Comparison of ENCODE assay signal across 8 cellular contexts in the genomic region with DNA sequence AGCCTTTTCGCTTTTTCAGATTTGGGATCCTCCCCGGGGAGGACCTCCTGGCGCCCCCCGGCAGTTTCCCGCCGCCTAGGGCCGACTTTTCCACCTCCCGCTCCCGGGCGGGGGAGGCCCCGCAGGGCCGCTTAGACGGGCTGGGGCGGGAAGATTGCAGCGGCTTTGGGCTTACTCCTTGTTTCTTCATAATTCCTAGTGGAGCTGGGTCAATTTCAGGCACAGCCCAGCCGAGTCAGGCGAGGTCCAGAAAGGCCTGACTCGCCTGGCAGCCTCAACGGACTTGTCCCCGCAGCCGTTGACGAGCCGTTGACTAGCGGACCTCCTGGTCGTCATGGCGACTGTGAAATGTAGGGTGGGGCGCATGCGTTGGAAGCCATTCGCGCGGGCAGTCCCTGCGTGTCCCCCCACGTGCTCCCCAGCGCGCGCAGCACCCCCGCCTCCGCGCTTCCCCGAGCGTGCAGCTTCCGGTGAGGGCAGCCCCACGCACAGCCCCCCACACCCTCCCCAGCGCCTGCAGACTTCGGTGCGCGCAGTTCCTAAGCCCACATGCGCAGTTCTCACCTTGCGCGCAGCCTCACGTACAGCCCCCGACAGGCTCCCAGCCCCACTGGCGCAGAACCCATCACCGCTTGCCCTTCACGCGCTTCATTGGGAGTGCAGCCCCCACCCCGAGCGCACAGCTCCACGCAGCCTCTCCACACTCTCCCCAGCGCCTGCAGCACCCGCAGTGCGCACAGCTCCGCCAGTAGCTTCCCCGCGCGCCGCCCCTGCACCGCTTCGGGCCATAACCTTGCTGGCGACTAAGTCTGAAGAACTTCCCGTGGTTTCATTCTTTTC. TPM values are rescaled to one million over a fixed set of nuclear protein-coding genes. Genes with fewer than 3 reads are reported as not detected.
DNase-seq lines count a peak whose midpoint lies in the region; ATAC-seq and TF ChIP-seq lines count a peak whose summit lies in the region.
"Not testable (repeated sequence)": the region's sequence is repeated elsewhere in the genome, so short reads cannot be mapped to it uniquely, and the experiment has no call there.

No MANE protein-coding gene starts in this region.

- H3K9me3 ChIP-seq in OCI-LY7 (ENCODE audit: low read length), result not testable (repeated sequence)

- intact Hi-C loops in OCI-LY7 (cut with micrococcal nuclease; ENCODE audit: unreplicated experiment), result not testable (repeated sequence)

- H3K36me3 ChIP-seq in OCI-LY7 (ENCODE audit: insufficient read depth, low read length), result not testable (repeated sequence)

- H3K4me3 ChIP-seq in OCI-LY7 (ENCODE audit: low read depth, low read length, poor library complexity, severe bottlenecking), result peak overlapping the region; percentile 81
- H3K4me3 ChIP-seq in epithelial cell of esophagus (ENCODE audit: low read length), result peak overlapping the region; percentile 41

- peaks cover 14% of the 10 kb centered on the region; the same call in 1 of the 2 replicates for H3K79me2 ChIP-seq in OCI-LY7 (ENCODE audit: insufficient read depth, low read depth, low read length)

- H3K4me1 ChIP-seq in OCI-LY7 (ENCODE audit: insufficient read depth, low read length, poor library complexity, severe bottlenecking), result peaks cover 12% of the 10 kb centered on the region

- DNase-seq in DMS114 treated with DMSO at 0.1 percent for 48 hours (lab: John Stamatoyannopoulos, UW; ENCODE audit: unreplicated experiment) (peak; percentile 57), HuH-7 (ENCODE audit: low spot score) (peak; percentile 24), OCI-LY7 (ENCODE audit: low spot score) (peak; percentile 87), activated T-cell treated with anti-CD3 and anti-CD28 coated beads for 48 hours (ENCODE audit: low read depth) (peak; percentile 81), epithelial cell of esophagus (ENCODE audit: low read depth) (peak; percentile 34), mucosa of gallbladder (ENCODE audit: low spot score) (peak; percentile 77)
- DNase-seq in stimulated activated CD8-positive, alpha-beta memory T cell treated with anti-CD3 and anti-CD28 coated beads, Interleukin-15, amount 100 ng/mL, for 48 hours (ENCODE audit: low read depth in 2 of 2), result peak; percentile 84

- peak; percentile 91 for ATAC-seq in GM21619 (IDR thresholded peaks at IDR 0.05; ENCODE audit: unreplicated experiment)

- not testable (repeated sequence) for TF ChIP-seq CTCF in OCI-LY7 (conservative IDR thresholded peaks at IDR 0.05; ENCODE audit: low read length); epithelial cell of esophagus (IDR thresholded peaks at IDR 0.05; ENCODE audit: insufficient read depth, low read depth, low read length, missing control alignments)

- BruUV-seq in OCI-LY7 (replicated peaks; lab: Mats Ljungman, UMichigan), result not testable (repeated sequence)

- POLR2A ChIA-PET in OCI-LY7 (lab: Charles Lee), result interaction anchor here (0.8 kb wide), 1 partner anchor 205 kb away, joined by 3 read pairs; a partner anchor contains a TSS

- peak overlapping the region; percentile 86 for H3K4me2 ChIP-seq in OCI-LY7 (ENCODE audit: low read length)

- peak overlapping the region; percentile 98 for H2AFZ ChIP-seq in OCI-LY7 (ENCODE audit: low read length)

- H3K9me2 ChIP-seq in OCI-LY7 (ENCODE audit: insufficient read depth, low read length), result not testable (repeated sequence)

- CTCF ChIA-PET in OCI-LY7 (lab: Charles Lee; ENCODE audit: unreplicated experiment), result not testable (repeated sequence)

- H3K27ac ChIP-seq in OCI-LY7 (ENCODE audit: low read depth, low read length, poor library complexity, severe bottlenecking), result peak overlapping the region; percentile 44

- not testable (repeated sequence) for H4K20me1 ChIP-seq in OCI-LY7 (ENCODE audit: insufficient read depth, low read length)

RNA-seq across cellular contexts. Expression of a gene that starts 17.1 kb away (rescaled TPM):
- 48.5 and 57.5 TPM in 2 replicates for total RNA-seq in OCI-LY7 (2014; rRNA removed; shearing (Covaris generic))
- total RNA-seq in OCI-LY7 (2022) (94.1 and 95.9 TPM in 2 replicates), mucosa of gallbladder (50.8 TPM)

Comparison
In these comparisons a context has a peak if more than half of its experiments do, and no peak if none do; other contexts are left out.
1. Peak in every context shown above with its lines: DNase-seq, ATAC-seq, H3K4me3 ChIP-seq and H3K27ac ChIP-seq.
2. DNase-seq: peak in every context shown above with its lines; median percentile 87 in OCI-LY7; 84 in stimulated activated CD8-positive, alpha-beta memory T cell treated with anti-CD3 and anti-CD28 coated beads, Interleukin-15, amount 100 ng/mL, for 48 hours; 81 in activated T-cell treated with anti-CD3 and anti-CD28 coated beads for 48 hours; 77 in mucosa of gallbladder; 57 in DMS114 treated with DMSO at 0.1 percent for 48 hours; 34 in epithelial cell of esophagus; 24 in HuH-7.